Comparison of ENCODE assay signal across 10 cellular contexts in genomic region chr3:107938128-107938527, GRCh38.
DNase-seq lines count a peak whose midpoint lies in the region; ATAC-seq and TF ChIP-seq lines count a peak whose summit lies in the region.
"Had no signal": no experiment of that assay in that cellular context is flagged by ENCODE, and none has a peak within 500 bp of the region (broad histone marks: within the 10 kb centered on the region; RNA-seq: fewer than 3 reads in every experiment).

No MANE protein-coding gene starts in this region.

- H3K4me1 Mint-ChIP-seq in brain = peaks cover 29% of the 10 kb centered on the region

- H3F3A ChIP-seq in MM.1S (ENCODE audit: insufficient read depth, low read length) = no peaks in the 10 kb centered on the region

- no peaks in the 10 kb centered on the region for H3K9me2 ChIP-seq in MM.1S (replicated peaks; ENCODE audit: insufficient read depth, low read length)

- no peak overlapping the region for H3K27ac ChIP-seq in MM.1S (ENCODE audit: low read length)
- H3K27ac ChIP-seq: BLaER1 treated with 17β-estradiol and CSF1 and Interleukin-3, amounts not matched to agents 10 nM and 100 nM; ovary had no signal

- peaks cover 7% of the 10 kb centered on the region for H3K27me3 Mint-ChIP-seq in brain

- H3K36me3 ChIP-seq in MM.1S (replicated peaks; ENCODE audit: insufficient read depth, low read length) = no peaks in the 10 kb centered on the region
- H3K36me3 ChIP-seq: BLaER1 treated with 17β-estradiol and CSF1 and Interleukin-3, amounts not matched to agents 10 nM and 100 nM; ovary had no signal

- intact Hi-C loops in left colon (cut with DNase I, micrococcal nuclease) = no loop called here

- H3K9ac ChIP-seq in MM.1S (ENCODE audit: low read length) = no peak overlapping the region
- H3K9ac ChIP-seq: BLaER1 treated with 17β-estradiol and CSF1 and Interleukin-3, amounts not matched to agents 10 nM and 100 nM had no signal

- H3K27me3 ChIP-seq in MM.1S (replicated peaks; ENCODE audit: insufficient read depth, low read length) = no peaks in the 10 kb centered on the region
- H3K27me3 ChIP-seq: BLaER1 treated with 17β-estradiol and CSF1 and Interleukin-3, amounts not matched to agents 10 nM and 100 nM; ovary had no signal

- TF ChIP-seq CTCF in MM.1S (IDR thresholded peaks at IDR 0.05; ENCODE audit: low read length) (peak; percentile 42), brain (conservative IDR thresholded peaks at IDR 0.05) (peak; percentile 57 to 59)

- H3K79me2 ChIP-seq in MM.1S (ENCODE audit: low read length) = no peaks in the 10 kb centered on the region

- DNase-seq in NCI-H1417 (lab: John Stamatoyannopoulos, UW) = peak in 2 of 3 experiments; percentile 7 to 26
- no peak for DNase-seq in NCI-H1417 treated with DMSO at 0.1 percent for 48 hours (lab: John Stamatoyannopoulos, UW)
- DNase-seq in MM.1S = no peak
- peak in 1 of 2 donors; percentile 42 for DNase-seq in left colon
- no peak for DNase-seq in CD1c-positive myeloid dendritic cell (ENCODE audit: extremely low spot score)
- no peak for DNase-seq in DMS153 treated with DMSO at 0.1 percent for 48 hours (lab: John Stamatoyannopoulos, UW; ENCODE audit: unreplicated experiment)

- H3K9me3 Mint-ChIP-seq in brain = peaks cover 5 to 12% (median 8%) of the 10 kb centered on the region in 5 experiments

- H3K4me3 Mint-ChIP-seq in brain = no peak overlapping the region

- peak; percentile 45 for ATAC-seq in left colon
- no peak for ATAC-seq in HG03460 (IDR thresholded peaks at IDR 0.05; ENCODE audit: unreplicated experiment)

- H2AFZ ChIP-seq in MM.1S (ENCODE audit: low read length) = no peak overlapping the region

- no peak overlapping the region for H3K4me3 ChIP-seq in MM.1S (ENCODE audit: low read length)
- H3K4me3 ChIP-seq: BLaER1 treated with 17β-estradiol and CSF1 and Interleukin-3, amounts not matched to agents 10 nM and 100 nM; ovary had no signal

- H4K20me1 ChIP-seq in MM.1S (ENCODE audit: insufficient read depth, low read length) = no peaks in the 10 kb centered on the region
- H4K20me1 ChIP-seq: BLaER1 treated with 17β-estradiol and CSF1 and Interleukin-3, amounts not matched to agents 10 nM and 100 nM had no signal

- H3K4me2 ChIP-seq in MM.1S (ENCODE audit: low read depth, low read length) = no peak overlapping the region

- H3K27ac Mint-ChIP-seq in brain = peak overlapping the region in 1 of 5 experiments; percentile 29

- H3K9me3 ChIP-seq in MM.1S (replicated peaks; ENCODE audit: insufficient read depth, low read length) = no peaks in the 10 kb centered on the region
- H3K9me3 ChIP-seq: ovary had no signal

- no peaks in the 10 kb centered on the region for H3K4me1 ChIP-seq in MM.1S (ENCODE audit: low read length)

- H3K36me3 Mint-ChIP-seq in brain = no peaks in the 10 kb centered on the region

Comparison
In these comparisons a context has a peak if more than half of its experiments do, and no peak if none do; other contexts are left out.
1. DNase-seq: peak in NCI-H1417 (2 of 3); none in NCI-H1417 treated with DMSO at 0.1 percent for 48 hours (single experiment), MM.1S (single experiment), CD1c-positive myeloid dendritic cell (single experiment) and DMS153 treated with DMSO at 0.1 percent for 48 hours (single experiment).